In genomic region chr9:124673063-124673462, GRCh38 we compare ENCODE assay signal across 16 cellular contexts.
DNase-seq lines count a peak whose midpoint lies in the region; ATAC-seq and TF ChIP-seq lines count a peak whose summit lies in the region.
"Had no signal": no experiment of that assay in that cellular context is flagged by ENCODE, and none has a peak within 500 bp of the region (broad histone marks: within the 10 kb centered on the region; RNA-seq: fewer than 3 reads in every experiment).

No MANE protein-coding gene starts in this region.

- no peak overlapping the region for H3K9ac ChIP-seq in DND-41 (ENCODE audit: low read depth, low read length)

- H3K36me3 ChIP-seq in DND-41 (ENCODE audit: insufficient read depth, low read length): peaks cover 4% of the 10 kb centered on the region; the same call in 1 of the 2 replicates
- no peaks in the 10 kb centered on the region for H3K36me3 ChIP-seq in prostate gland
- H3K36me3 ChIP-seq: Peyer's patch had no signal

- H3K4me2 ChIP-seq in DND-41 (ENCODE audit: insufficient read depth, low read length): no peak overlapping the region

- TF ChIP-seq CTCF in DND-41 (IDR thresholded peaks at IDR 0.05; ENCODE audit: borderline replicate concordance, extremely low read depth, low read length, poor library complexity, severe bottlenecking): no peak
- TF ChIP-seq CTCF in foreskin fibroblast (IDR thresholded peaks at IDR 0.05; ENCODE audit: low read depth, low read length): no peak
- no peak for TF ChIP-seq CTCF in prostate gland (IDR thresholded peaks at IDR 0.05)

- H3K4me1 ChIP-seq in DND-41 (ENCODE audit: insufficient read depth, low read length): peaks cover 11% of the 10 kb centered on the region
- no peaks in the 10 kb centered on the region for H3K4me1 ChIP-seq in prostate gland (replicated peaks)
- H3K4me1 ChIP-seq: Peyer's patch had no signal

- no peak overlapping the region for H3K27ac ChIP-seq in DND-41 (ENCODE audit: low read length)
- no peak overlapping the region for H3K27ac ChIP-seq in prostate gland
- H3K27ac ChIP-seq: Peyer's patch had no signal

- intact Hi-C loops in Right ventricle myocardium inferior (cut with DNase I) (no loop called here), prostate gland (cut with DNase I) (no loop called here)

- H3K9me3 ChIP-seq in DND-41 (ENCODE audit: insufficient read depth, low read length, severe bottlenecking): no peaks in the 10 kb centered on the region
- H3K9me3 ChIP-seq in prostate gland: no peaks in the 10 kb centered on the region
- H3K9me3 ChIP-seq: Peyer's patch had no signal

- peaks cover 47% of the 10 kb centered on the region for H4K20me1 ChIP-seq in DND-41 (ENCODE audit: insufficient read depth, low read length)

- H3K79me2 ChIP-seq in DND-41 (ENCODE audit: insufficient read depth, low read length): peaks cover 85% of the 10 kb centered on the region

- ATAC-seq in DND-41 (ENCODE audit: insufficient read depth, low read depth): peak; percentile 100
- ATAC-seq in Right ventricle myocardium inferior: no peak
- no peak for ATAC-seq in GM18517 (IDR thresholded peaks at IDR 0.05; ENCODE audit: unreplicated experiment)

- no peak overlapping the region for H2AFZ ChIP-seq in DND-41 (ENCODE audit: low read depth, low read length)

- H3K27me3 ChIP-seq in DND-41 (ENCODE audit: insufficient read depth, low read length, poor library complexity): no peaks in the 10 kb centered on the region
- H3K27me3 ChIP-seq in prostate gland (replicated peaks; ENCODE audit: insufficient read depth): no peaks in the 10 kb centered on the region
- H3K27me3 ChIP-seq: Peyer's patch had no signal

- DNase-seq in DND-41 (peak; percentile 64), HT1080 (ENCODE audit: low read depth) (peak; percentile 42), RPMI7951 (ENCODE audit: low read depth) (peak; percentile 49), glomerular visceral epithelial cell (ENCODE audit: extremely low spot score) (peak; percentile 39), Right ventricle myocardium inferior (ENCODE audit: missing footprints) (no peak), foreskin fibroblast (no peak), prostate gland (ENCODE audit: low spot score) (no peak)
- DNase-seq: CD4-positive, alpha-beta T cell; KG1; NCI-H1417; NCI-H1930; NCI-H2171; NCI-H774; Peyer's patch; SIG-M5 had no signal

- H3K4me3 ChIP-seq in DND-41 (ENCODE audit: low read depth in 1 of 2, low read length in 2 of 2): no peak overlapping the region
- no peak overlapping the region for H3K4me3 ChIP-seq in foreskin fibroblast (ENCODE audit: low read depth in 1 of 2, low read length in 2 of 2)
- H3K4me3 ChIP-seq in prostate gland: no peak overlapping the region
- H3K4me3 ChIP-seq: Peyer's patch had no signal

- WGBS in prostate gland: 92% methylated on average over 3 of the region's 3 CpGs

- TF ChIP-seq POLR2A in prostate gland (IDR thresholded peaks at IDR 0.05): no peak

Comparison
In these comparisons a context has a peak if more than half of its experiments do, and no peak if none do; other contexts are left out.
1. DNase-seq: peak in DND-41 (single experiment), HT1080 (single experiment), RPMI7951 (single experiment) and glomerular visceral epithelial cell (single experiment); none in Right ventricle myocardium inferior (single experiment), foreskin fibroblast (0 of 2) and prostate gland (single experiment).